In genomic region chr15:101684384-101684783, GRCh38 we compare ENCODE assay signal across 12 cellular contexts. TPM values are rescaled to one million over a fixed set of nuclear protein-coding genes. Genes with fewer than 3 reads are reported as not detected.
DNase-seq lines count a peak whose midpoint lies in the region; ATAC-seq, FAIRE-seq and TF ChIP-seq lines count a peak whose summit lies in the region.
"Had no signal": no experiment of that assay in that cellular context is flagged by ENCODE, and none has a peak within 500 bp of the region (broad histone marks: within the 10 kb centered on the region; RNA-seq: fewer than 3 reads in every experiment).

No MANE protein-coding gene starts in this region.

- H3K27me3 ChIP-seq in adipocyte (replicated peaks; ENCODE audit: control insufficient read depth, insufficient read depth, low read length): no peaks in the 10 kb centered on the region
- H3K27me3 ChIP-seq: testis had no signal

- peak overlapping the region; percentile 40 to 53; a peak in 3 of 6 replicates for H3K27ac ChIP-seq in A549
- H3K27ac ChIP-seq: C4-2B, testis had no signal

- TF ChIP-seq EP300 in A549 (IDR thresholded peaks at IDR 0.05): peak; percentile 37 to 45; a peak in 1 of 5 replicates

- intact Hi-C loops in left ventricle myocardium superior (cut with micrococcal nuclease): no loop called here

- DNase-seq in A549 (ENCODE audit: low read depth in 1 of 2, low spot score in 1 of 2) (peak; percentile 58 to 89), GM04504 (ENCODE audit: low read depth) (peak; percentile 44), adipocyte (ENCODE audit: low read depth) (peak; percentile 43), left ventricle myocardium superior (no peak), mesenteric fat pad (ENCODE audit: low spot score) (no peak), hypothalamus (lab: John Stamatoyannopoulos, UW) (no peak), HPDE6-E6E7 (ENCODE audit: extremely low spot score) (no peak)
- DNase-seq: activated CD8-positive, alpha-beta memory T cell treated with anti-CD3 and anti-CD28 coated beads, Interleukin-2, amount 50 U/mL, for 48 hours; testis had no signal

- no peak for TF ChIP-seq CTCF in A549 (IDR thresholded peaks at IDR 0.05)

- H3K4me3 ChIP-seq in A549 (no peak overlapping the region), adipocyte (ENCODE audit: low read length) (no peak overlapping the region)
- H3K4me3 ChIP-seq: GM23338, testis had no signal

- POLR2A ChIA-PET in A549 (lab: Yijun Ruan, JAX): interaction anchor here (1.2 to 1.4 kb wide), 2 partner anchors 32 to 39 kb away, joined by 4 to 6 read pairs; no protein-coding TSS in a partner anchor

- TF ChIP-seq RAD21 in A549 (conservative IDR thresholded peaks at IDR 0.05 in 1 of 2, IDR thresholded peaks at IDR 0.05 in 1 of 2): no peak

- H3K36me3 ChIP-seq in adipocyte (ENCODE audit: control insufficient read depth, insufficient read depth, low read length, severe bottlenecking): peaks cover 35% of the 10 kb centered on the region

- CTCF ChIA-PET in A549 (lab: Yijun Ruan, JAX): interaction anchor here (0.9 to 1.5 kb wide), 4 partner anchors 8 to 43 kb away, joined by 3 to 5 read pairs (median 4); no protein-coding TSS in a partner anchor

- no peak overlapping the region for H3K9ac ChIP-seq in adipocyte (ENCODE audit: low read length)

- TF ChIP-seq POLR2A in A549 (IDR thresholded peaks at IDR 0.05; ENCODE audit: low read length): no peak

- 0% methylated on average over 1 of the region's 1 CpG for WGBS in A549 (ENCODE audit: missing lambda C conversion rate)

- peak; percentile 87 for FAIRE-seq in A549 (lab: Jason Lieb, UNC)

- H3K9me3 ChIP-seq in A549: no peaks in the 10 kb centered on the region
- no peaks in the 10 kb centered on the region for H3K9me3 ChIP-seq in adipocyte (ENCODE audit: control insufficient read depth, low read length)
- H3K9me3 ChIP-seq: testis had no signal

- peak; percentile 95 to 99 for ATAC-seq in A549
- peak; percentile 96 for ATAC-seq in left ventricle myocardium superior
- no peak for ATAC-seq in GM18873 (IDR thresholded peaks at IDR 0.05; ENCODE audit: low FRiP score, unreplicated experiment)
- ATAC-seq: GM23338 had no signal

- peak overlapping the region; percentile 53 for H3K4me2 ChIP-seq in A549
- H3K4me2 ChIP-seq: GM23338 had no signal

- peaks cover 30% of the 10 kb centered on the region for H3K4me1 ChIP-seq in A549
- H3K4me1 ChIP-seq in adipocyte (ENCODE audit: control insufficient read depth, insufficient read depth, low read length): no peaks in the 10 kb centered on the region
- H3K4me1 ChIP-seq: testis had no signal

TF ChIP-seq in A549, 52 proteins besides CTCF, POLR2A, EP300 and RAD21:
- TF ChIP-seq HEYL (CRISPR knock-in tag; IDR thresholded peaks at IDR 0.05): no peak
- TF ChIP-seq MAZ (IDR thresholded peaks at IDR 0.05; ENCODE audit: borderline replicate concordance, low read depth, low read length): no peak
- TF ChIP-seq E2F6 (IDR thresholded peaks at IDR 0.05; ENCODE audit: borderline replicate concordance, low read depth): no peak
- peak; percentile 76 for TF ChIP-seq FOSL2 (IDR thresholded peaks at IDR 0.05)
- peak; percentile 90 for TF ChIP-seq FOSL2 (CRISPR knock-in tag; IDR thresholded peaks at IDR 0.05)
- TF ChIP-seq ZFP36 (IDR thresholded peaks at IDR 0.05; ENCODE audit: borderline replicate concordance, partially characterized antibody): no peak
- no peak for TF ChIP-seq FOXS1 (CRISPR knock-in tag; IDR thresholded peaks at IDR 0.05)
- no peak for TF ChIP-seq RARB (CRISPR knock-in tag; IDR thresholded peaks at IDR 0.05)
- peak in 1 of 2 experiments; percentile 53; a peak in 2 of 5 replicates for TF ChIP-seq JUN (IDR thresholded peaks at IDR 0.05)
- no peak for TF ChIP-seq KDM1A (IDR thresholded peaks at IDR 0.05; ENCODE audit: low read depth)
- no peak for TF ChIP-seq HOXB5 (CRISPR knock-in tag; IDR thresholded peaks at IDR 0.05)
- TF ChIP-seq HDAC2 (IDR thresholded peaks at IDR 0.05): no peak
- TF ChIP-seq BHLHE40 (IDR thresholded peaks at IDR 0.05; ENCODE audit: low read depth, low read length): peak; percentile 46; the same call in 1 of the 2 replicates
- peak; percentile 56 for TF ChIP-seq MAX (IDR thresholded peaks at IDR 0.05)
- TF ChIP-seq JUNB (IDR thresholded peaks at IDR 0.05): peak; percentile 86
- no peak for TF ChIP-seq RNF2 (IDR thresholded peaks at IDR 0.05; ENCODE audit: borderline replicate concordance, low read depth)
- peak; percentile 72; the same call in 1 of the 2 replicates for TF ChIP-seq GATA3 (IDR thresholded peaks at IDR 0.05; ENCODE audit: borderline replicate concordance)
- no peak for TF ChIP-seq POLR2AphosphoS2 (conservative IDR thresholded peaks at IDR 0.05; ENCODE audit: low read length)
- TF ChIP-seq CEBPB (IDR thresholded peaks at IDR 0.05): 0 out of 4 replicates have a peak, but pooled peaks of 1 of the 2 experiments have one; percentile 28
- TF ChIP-seq MYC (IDR thresholded peaks at IDR 0.05; ENCODE audit: borderline replicate concordance, low read length): no peak

RNA-seq across cellular contexts. Expression of gene TM2D3, which starts 32.2 kb away (rescaled TPM):
- polyA plus RNA-seq in A549 (2011; rRNA removed) (76.6 TPM in 2 replicates), A549 (2017; fragmentation: RNase III; extraction: RNeasy Plus Mini Kit Qiagen cat#74134 plus additional on column Dnase treatment) (37.5 to 40.6 TPM (median 39.6 TPM) in 3 replicates)
- 43.2 and 45.1 TPM in 2 replicates for polyA plus RNA-seq in A549 (2012; cell fraction: cytosol; rRNA removed)
- 44.9 and 58.5 TPM in 2 replicates for polyA plus RNA-seq in A549 (2012; cell fraction: nucleus; rRNA removed)
- polyA minus RNA-seq in A549 (2011; rRNA and poly(A)+ RNA removed): 54.6 and 60.5 TPM in 2 replicates
- total RNA-seq in left ventricle myocardium superior (48.7 TPM), mesenteric fat pad (44.1 TPM)

RNA-seq across cellular contexts. Expression of gene TARS3, which starts 39.9 kb away (rescaled TPM):
- 6.7 and 6.8 TPM in 2 replicates for polyA plus RNA-seq in A549 (2011; rRNA removed)
- polyA plus RNA-seq in A549 (2012; cell fraction: cytosol; rRNA removed): 2.6 and 3.0 TPM in 2 replicates
- 2.3 and 2.5 TPM in 2 replicates for polyA plus RNA-seq in A549 (2012; cell fraction: nucleus; rRNA removed)
- 9.5 to 11.2 TPM (median 10.1 TPM) in 3 replicates for polyA plus RNA-seq in A549 (2017; fragmentation: RNase III; extraction: RNeasy Plus Mini Kit Qiagen cat#74134 plus additional on column Dnase treatment)
- polyA minus RNA-seq in A549 (2011; rRNA and poly(A)+ RNA removed): 4.4 and 4.7 TPM in 2 replicates
- 35.0 TPM for total RNA-seq in left ventricle myocardium superior
- 8.8 TPM for total RNA-seq in mesenteric fat pad

Comparison
In these comparisons a context has a peak if more than half of its experiments do, and no peak if none do; other contexts are left out.
1. DNase-seq: peak in A549 (2 of 2), GM04504 (single experiment) and adipocyte (single experiment); none in left ventricle myocardium superior (single experiment), mesenteric fat pad (single experiment), hypothalamus (0 of 51) and HPDE6-E6E7 (single experiment).